2 cellular contexts compared by ENCODE assay signal in the genomic region with DNA sequence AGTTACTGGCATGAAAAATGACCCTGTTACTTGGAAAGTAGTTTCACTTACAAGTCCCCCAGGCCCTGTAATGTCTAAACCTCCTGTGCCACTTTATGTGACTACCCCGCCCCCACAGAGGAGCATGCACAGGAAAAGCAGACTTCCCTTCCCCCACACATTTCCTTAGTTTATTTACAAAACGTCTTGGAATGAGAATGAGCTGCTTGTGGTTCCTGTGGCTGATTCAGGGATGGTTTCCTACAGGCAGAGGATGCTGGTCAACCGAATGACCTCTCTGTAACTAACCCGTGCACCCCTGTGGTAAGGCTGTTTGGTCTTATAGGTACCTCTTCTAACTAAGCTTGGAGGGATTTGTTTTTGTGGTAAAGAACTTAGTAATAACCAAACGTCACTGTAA.
TF ChIP-seq lines count a peak whose summit lies in the region.

No MANE protein-coding gene starts in this region.

TF ChIP-seq in IMR-90, 13 proteins besides CTCF, POLR2A, EP300 and RAD21:
- TF ChIP-seq MXI1 (IDR thresholded peaks at IDR 0.05; ENCODE audit: borderline replicate concordance, low read depth, low read length): no peak
- TF ChIP-seq CEBPB (IDR thresholded peaks at IDR 0.05; ENCODE audit: low read depth, low read length): no peak
- TF ChIP-seq MAFK (IDR thresholded peaks at IDR 0.05; ENCODE audit: low read depth, low read length): no peak
- TF ChIP-seq, protein P1, sequence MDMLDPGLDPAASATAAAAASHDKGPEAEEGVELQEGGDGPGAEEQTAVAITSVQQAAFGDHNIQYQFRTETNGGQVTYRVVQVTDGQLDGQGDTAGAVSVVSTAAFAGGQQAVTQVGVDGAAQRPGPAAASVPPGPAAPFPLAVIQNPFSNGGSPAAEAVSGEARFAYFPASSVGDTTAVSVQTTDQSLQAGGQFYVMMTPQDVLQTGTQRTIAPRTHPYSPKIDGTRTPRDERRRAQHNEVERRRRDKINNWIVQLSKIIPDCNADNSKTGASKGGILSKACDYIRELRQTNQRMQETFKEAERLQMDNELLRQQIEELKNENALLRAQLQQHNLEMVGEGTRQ (IDR thresholded peaks at IDR 0.05; ENCODE audit: low read depth, low read length): no peak
- TF ChIP-seq, protein P2, sequence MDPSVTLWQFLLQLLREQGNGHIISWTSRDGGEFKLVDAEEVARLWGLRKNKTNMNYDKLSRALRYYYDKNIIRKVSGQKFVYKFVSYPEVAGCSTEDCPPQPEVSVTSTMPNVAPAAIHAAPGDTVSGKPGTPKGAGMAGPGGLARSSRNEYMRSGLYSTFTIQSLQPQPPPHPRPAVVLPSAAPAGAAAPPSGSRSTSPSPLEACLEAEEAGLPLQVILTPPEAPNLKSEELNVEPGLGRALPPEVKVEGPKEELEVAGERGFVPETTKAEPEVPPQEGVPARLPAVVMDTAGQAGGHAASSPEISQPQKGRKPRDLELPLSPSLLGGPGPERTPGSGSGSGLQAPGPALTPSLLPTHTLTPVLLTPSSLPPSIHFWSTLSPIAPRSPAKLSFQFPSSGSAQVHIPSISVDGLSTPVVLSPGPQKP (IDR thresholded peaks at IDR 0.05; ENCODE audit: borderline replicate concordance, low read depth, low read length): no peak
- no peak for TF ChIP-seq RFX5 (IDR thresholded peaks at IDR 0.05; ENCODE audit: low read depth, low read length)
- TF ChIP-seq BHLHE40 (IDR thresholded peaks at IDR 0.05; ENCODE audit: low read depth, low read length): no peak
- no peak for TF ChIP-seq RCOR1 (IDR thresholded peaks at IDR 0.05; ENCODE audit: insufficient replicate concordance, low read length)
- no peak for TF ChIP-seq CHD1 (IDR thresholded peaks at IDR 0.05; ENCODE audit: low read depth, low read length)
- no peak for TF ChIP-seq FOS (IDR thresholded peaks at IDR 0.05; ENCODE audit: low read depth, low read length)
- TF ChIP-seq NFE2L2 (IDR thresholded peaks at IDR 0.05; ENCODE audit: low read depth, low read length): no peak
- no peak for TF ChIP-seq MAZ (IDR thresholded peaks at IDR 0.05; ENCODE audit: borderline replicate concordance, low read depth, low read length)
- no peak for TF ChIP-seq SMC3 (IDR thresholded peaks at IDR 0.05; ENCODE audit: low read depth, low read length)
TF ChIP-seq in IMR-90: peak in this region for 0.

TF ChIP-seq in H1, 55 proteins besides CTCF, POLR2A, EP300 and RAD21:
- 0 out of 2 replicates have a peak, but pooled peaks have one; percentile 29 for TF ChIP-seq TEAD4 (IDR thresholded peaks at IDR 0.05; ENCODE audit: low read depth, low read length)
- no peak for TF ChIP-seq RXRA (IDR thresholded peaks at IDR 0.05; ENCODE audit: insufficient read depth, low read depth, low read length)
- no peak for TF ChIP-seq TBP (IDR thresholded peaks at IDR 0.05; ENCODE audit: low read depth, low read length)
- TF ChIP-seq CEBPB (IDR thresholded peaks at IDR 0.05; ENCODE audit: low read depth, low read length): no peak
- no peak for TF ChIP-seq BCL11A (IDR thresholded peaks at IDR 0.05; ENCODE audit: low read depth in 2 of 2, low read length in 2 of 2)
- no peak for TF ChIP-seq ZNF274 (IDR thresholded peaks at IDR 0.05; ENCODE audit: borderline replicate concordance, extremely low read depth, low read length)
- no peak for TF ChIP-seq JUND (IDR thresholded peaks at IDR 0.05; ENCODE audit: low read length)
- TF ChIP-seq SIRT6 (IDR thresholded peaks at IDR 0.05; ENCODE audit: low read length): no peak
- no peak for TF ChIP-seq HDAC6 (IDR thresholded peaks at IDR 0.05; ENCODE audit: low read depth, low read length)
- TF ChIP-seq SP1 (IDR thresholded peaks at IDR 0.05; ENCODE audit: low read depth, low read length): peak; percentile 70
- TF ChIP-seq ASH2L (IDR thresholded peaks at IDR 0.05; ENCODE audit: low read length): peak; percentile 54
- TF ChIP-seq, protein P3, sequence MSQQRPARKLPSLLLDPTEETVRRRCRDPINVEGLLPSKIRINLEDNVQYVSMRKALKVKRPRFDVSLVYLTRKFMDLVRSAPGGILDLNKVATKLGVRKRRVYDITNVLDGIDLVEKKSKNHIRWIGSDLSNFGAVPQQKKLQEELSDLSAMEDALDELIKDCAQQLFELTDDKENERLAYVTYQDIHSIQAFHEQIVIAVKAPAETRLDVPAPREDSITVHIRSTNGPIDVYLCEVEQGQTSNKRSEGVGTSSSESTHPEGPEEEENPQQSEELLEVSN (IDR thresholded peaks at IDR 0.05): no peak
- TF ChIP-seq EZH2 (IDR thresholded peaks at IDR 0.05; ENCODE audit: low read depth, low read length, severe bottlenecking): no peak
- TF ChIP-seq RNF2 (IDR thresholded peaks at IDR 0.05; ENCODE audit: borderline replicate concordance, low read depth, low read length, missing control alignments, poor library complexity, severe bottlenecking): no peak
- TF ChIP-seq KDM5A (IDR thresholded peaks at IDR 0.05; ENCODE audit: low read length): no peak
- no peak for TF ChIP-seq POLR2AphosphoS5 (IDR thresholded peaks at IDR 0.05; ENCODE audit: low read depth, low read length)
- TF ChIP-seq SP4 (IDR thresholded peaks at IDR 0.05; ENCODE audit: low read length): no peak
- TF ChIP-seq GTF2F1 (IDR thresholded peaks at IDR 0.05; ENCODE audit: borderline replicate concordance, low read depth, low read length): no peak
- no peak for TF ChIP-seq FOSL1 (IDR thresholded peaks at IDR 0.05; ENCODE audit: insufficient read depth, low read depth, low read length)
